17 cellular contexts compared by ENCODE assay signal in the genomic region with DNA sequence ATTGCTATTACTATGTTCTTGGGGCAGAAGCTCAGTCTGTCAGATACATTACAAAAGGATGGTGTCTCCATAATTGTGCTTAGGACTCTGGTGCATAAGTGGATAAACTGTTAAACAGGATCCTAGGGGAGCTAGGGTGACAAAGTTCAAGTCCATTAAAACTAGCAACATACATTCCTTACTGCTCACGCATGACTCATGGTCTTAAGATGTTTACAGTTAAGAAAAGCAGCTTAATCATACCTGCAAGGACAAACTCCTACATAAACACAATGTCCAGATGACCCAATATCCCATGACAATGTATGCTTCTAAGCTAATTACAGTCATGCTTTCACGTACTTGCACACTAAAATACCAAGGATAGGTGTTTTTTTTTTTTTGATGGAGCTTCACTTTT. TPM values are rescaled to one million over a fixed set of nuclear protein-coding genes. Genes with fewer than 3 reads are reported as not detected.
A peak's percentile ranks its signal among the peaks of the same experiment; 100 is the strongest.
DNase-seq lines count a peak whose midpoint lies in the region; ATAC-seq, FAIRE-seq and TF ChIP-seq lines count a peak whose summit lies in the region.
"Had no signal": no experiment of that assay in that cellular context is flagged by ENCODE, and none has a peak within 500 bp of the region (broad histone marks: within the 10 kb centered on the region; RNA-seq: fewer than 3 reads in every experiment).

No MANE protein-coding gene starts in this region.

- H3K27me3 ChIP-seq in small intestine (ENCODE audit: control insufficient read depth in 2 of 2, insufficient read depth in 2 of 2, low read length in 2 of 2) (no peaks in the 10 kb centered on the region), neuronal stem cell (ENCODE audit: control insufficient read depth in 3 of 3, insufficient read depth in 3 of 3, low read depth in 1 of 3, low read length in 3 of 3) (no peaks in the 10 kb centered on the region)

- no peak overlapping the region for H3K4me2 ChIP-seq in neuronal stem cell (ENCODE audit: insufficient read depth, low read length, poor library complexity, severe bottlenecking)

- H3K4me1 ChIP-seq in small intestine (ENCODE audit: control insufficient read depth in 2 of 2, insufficient read depth in 1 of 2, low read depth in 1 of 2, low read length in 1 of 2) (peaks cover 0 to 2% of the 10 kb centered on the region in 2 donors), neuronal stem cell (ENCODE audit: control insufficient read depth in 2 of 2, insufficient read depth in 1 of 2, low read depth in 1 of 2, low read length in 2 of 2) (peaks cover 0 to 2% of the 10 kb centered on the region in 2 donors)

- H3K4me3 ChIP-seq in small intestine (ENCODE audit: low read depth in 1 of 2, low read length in 2 of 2): no peak overlapping the region
- H3K4me3 ChIP-seq in neuronal stem cell (ENCODE audit: low read length in 2 of 2): no peak overlapping the region

- FAIRE-seq in small intestine (lab: Jason Lieb, UNC): no peak

- peaks cover 19% of the 10 kb centered on the region for H3K4me1 Mint-ChIP-seq in HFFc6 (ENCODE audit: low read depth)

- no peak overlapping the region for H4K8ac ChIP-seq in neuronal stem cell (ENCODE audit: low read depth, low read length)

- H2BK5ac ChIP-seq in neuronal stem cell (ENCODE audit: low read length): no peak overlapping the region

- ATAC-seq in HG03442 (IDR thresholded peaks at IDR 0.05; ENCODE audit: unreplicated experiment): no peak
- ATAC-seq: activated CD4-positive, alpha-beta T cell treated with anti-CD3 and anti-CD28 coated beads for 36 hours; left cardiac atrium had no signal

- H3K9me3 ChIP-seq in small intestine (ENCODE audit: control insufficient read depth, low read depth) (peaks cover 3% of the 10 kb centered on the region), neuronal stem cell (replicated peaks in 1 of 2; ENCODE audit: control insufficient read depth in 2 of 2, insufficient read depth in 1 of 2, low read depth in 1 of 2, low read length in 2 of 2) (peaks cover 0 to 31% of the 10 kb centered on the region in 2 donors)

- no peak overlapping the region for H2AK5ac ChIP-seq in neuronal stem cell (ENCODE audit: low read depth, low read length)

- no peak overlapping the region for H2BK15ac ChIP-seq in neuronal stem cell (ENCODE audit: low read length)

- H3K79me1 ChIP-seq in neuronal stem cell (ENCODE audit: low read depth, low read length): peaks cover 5% of the 10 kb centered on the region

- H2BK120ac ChIP-seq in neuronal stem cell (ENCODE audit: low read depth, low read length): no peak overlapping the region

- peaks cover 8% of the 10 kb centered on the region; the same call in 1 of the 2 replicates for H3K27me3 Mint-ChIP-seq in HFFc6 (ENCODE audit: insufficient read depth)
- H3K27me3 Mint-ChIP-seq: activated CD4-positive, alpha-beta T cell treated with anti-CD3 and anti-CD28 coated beads for 36 hours; activated naive CD4-positive, alpha-beta T cell treated with anti-CD3 and anti-CD28 coated beads, Interleukin-2, amount 10 ng/mL, durations not matched to agents 7 days and 5 days; CD4-positive, alpha-beta memory T cell had no signal

- no peak overlapping the region for H3K14ac ChIP-seq in neuronal stem cell (ENCODE audit: low read length)

- no peak overlapping the region for H3K18ac ChIP-seq in neuronal stem cell (ENCODE audit: low read length)

- H3K27ac ChIP-seq in small intestine (ENCODE audit: low read depth in 1 of 2, low read length in 1 of 2) (no peak overlapping the region), neuronal stem cell (replicated peaks; ENCODE audit: low read length) (no peak overlapping the region)

- H3K9me3 Mint-ChIP-seq in HFFc6: peaks cover 78% of the 10 kb centered on the region

- DNase-seq in HFFc6 (peak; percentile 70), RPMI7951 (ENCODE audit: low read depth) (peak; percentile 55), fibroblast of gingiva (ENCODE audit: low read depth) (peak; percentile 29), small intestine (peak; percentile 23), neuronal stem cell (ENCODE audit: low spot score) (no peak), NK-92 (lab: John Stamatoyannopoulos, UW; ENCODE audit: unreplicated experiment) (no peak)
- DNase-seq: activated CD4-positive, alpha-beta T cell treated with anti-CD3 and anti-CD28 coated beads for 36 hours; activated CD8-positive, alpha-beta memory T cell treated with anti-CD3 and anti-CD28 coated beads, Interleukin-2, amount 50 U/mL, for 48 hours; activated naive CD4-positive, alpha-beta T cell treated with anti-CD3 and anti-CD28 coated beads, Interleukin-2, amount 10 ng/mL, durations not matched to agents 7 days and 5 days; CD4-positive, alpha-beta memory T cell; effector CD8-positive, alpha-beta T cell; left cardiac atrium; NCI-H1930; NCI-H748 treated with DMSO at 0.1 percent for 48 hours; Right ventricle myocardium superior; stimulated activated CD4-positive, alpha-beta T cell treated with anti-CD3 and anti-CD28 coated beads, Interleukin-12 subunit alpha, Interleukin-12 subunit beta, amount 100 ng/mL, for 4 hours had no signal

- H4K91ac ChIP-seq in neuronal stem cell (ENCODE audit: low read depth, low read length, poor library complexity): no peak overlapping the region

- H3K36me3 ChIP-seq in small intestine (ENCODE audit: control insufficient read depth in 2 of 2, insufficient read depth in 2 of 2, low read length in 2 of 2): peaks cover 6 to 10% of the 10 kb centered on the region in 2 donors
- H3K36me3 ChIP-seq in neuronal stem cell (replicated peaks in 1 of 2; ENCODE audit: control insufficient read depth in 2 of 2, insufficient read depth in 2 of 2, low read length in 2 of 2): peaks cover 3 to 24% of the 10 kb centered on the region in 2 donors

- no peak overlapping the region for H2BK12ac ChIP-seq in neuronal stem cell (ENCODE audit: low read length)

- no peak overlapping the region for H3K9ac ChIP-seq in neuronal stem cell (ENCODE audit: low read depth, low read length, poor library complexity)

- H3K4ac ChIP-seq in neuronal stem cell (ENCODE audit: low read length): no peak overlapping the region

- H3K27ac Mint-ChIP-seq in HFFc6: no peak overlapping the region; the same call in none of the 2 replicates
- H3K27ac Mint-ChIP-seq: activated CD4-positive, alpha-beta T cell treated with anti-CD3 and anti-CD28 coated beads for 36 hours; activated naive CD4-positive, alpha-beta T cell treated with anti-CD3 and anti-CD28 coated beads, Interleukin-2, amount 10 ng/mL, durations not matched to agents 7 days and 5 days had no signal

- WGBS in small intestine, 3 donors: 84 to 100% (median 85%) methylated on average over 2 of the region's 2 CpGs
- WGBS in neuronal stem cell (ENCODE audit: extremely low coverage in 2 of 2, insufficient read length in 2 of 2, insufficient replicate concordance in 1 of 2), 2 donors: no CpG with 5 or more reads among the region's 2 CpGs

- H2AFZ ChIP-seq in neuronal stem cell (ENCODE audit: low read length): no peak overlapping the region

- no peak overlapping the region for H3K4me3 Mint-ChIP-seq in HFFc6
- H3K4me3 Mint-ChIP-seq: activated CD4-positive, alpha-beta T cell treated with anti-CD3 and anti-CD28 coated beads for 36 hours; activated naive CD4-positive, alpha-beta T cell treated with anti-CD3 and anti-CD28 coated beads, Interleukin-2, amount 10 ng/mL, durations not matched to agents 7 days and 5 days; CD4-positive, alpha-beta memory T cell had no signal

- no peak for TF ChIP-seq CTCF in HFFc6 (IDR thresholded peaks at IDR 0.05)

- H3K36me3 Mint-ChIP-seq in HFFc6 (ENCODE audit: low read depth): peaks cover 65% of the 10 kb centered on the region

- H3K23ac ChIP-seq in neuronal stem cell (ENCODE audit: low read depth, low read length, poor library complexity): no peak overlapping the region

RNA-seq across cellular contexts. Expression of a gene that starts 3.5 kb away (rescaled TPM):
- 10 to 100 TPM in 1 of 6 experiments, 1 to 10 TPM in 5; 7.0 to 10.0 (median 8.5) TPM for total RNA-seq in HFFc6 (2021; fragmentation: NEBNext Ultra II Directional; extraction: Animal tissue kit (Norgen Biotek cat#: 25700))
- 9.4 TPM in 2 replicates for total RNA-seq in RPMI7951 (2014; rRNA removed; shearing (Covaris generic))
- polyA plus RNA-seq in small intestine: 1 to 10 TPM; 2.7 to 6.2 (median 4.7) TPM
- polyA plus RNA-seq in neuronal stem cell (2013, experiment 1 of 2): 5.6 TPM
- 5.8 TPM for polyA plus RNA-seq in neuronal stem cell (2013, experiment 2 of 2)

RNA-seq across cellular contexts. Expression of a gene that starts 39.1 kb away (rescaled TPM):
- 10 to 100 TPM; 14.7 to 17.6 (median 15.8) TPM for total RNA-seq in HFFc6 (2021; fragmentation: NEBNext Ultra II Directional; extraction: Animal tissue kit (Norgen Biotek cat#: 25700))
- 9.6 and 13.6 TPM in 2 replicates for total RNA-seq in RPMI7951 (2014; rRNA removed; shearing (Covaris generic))
- 1 to 10 TPM; 1.1 to 4.1 (median 4.0) TPM for polyA plus RNA-seq in small intestine
- polyA plus RNA-seq in neuronal stem cell (2013, experiment 1 of 2): 5.6 TPM
- 6.6 TPM for polyA plus RNA-seq in neuronal stem cell (2013, experiment 2 of 2)

Comparison
In these comparisons a context has a peak if more than half of its experiments do, and no peak if none do; other contexts are left out.
1. DNase-seq: peak in HFFc6 (single experiment), RPMI7951 (single experiment), fibroblast of gingiva (single experiment) and small intestine (single experiment); none in neuronal stem cell (single experiment) and NK-92 (single experiment).